21 cellular contexts compared by ENCODE assay signal in the genomic region with DNA sequence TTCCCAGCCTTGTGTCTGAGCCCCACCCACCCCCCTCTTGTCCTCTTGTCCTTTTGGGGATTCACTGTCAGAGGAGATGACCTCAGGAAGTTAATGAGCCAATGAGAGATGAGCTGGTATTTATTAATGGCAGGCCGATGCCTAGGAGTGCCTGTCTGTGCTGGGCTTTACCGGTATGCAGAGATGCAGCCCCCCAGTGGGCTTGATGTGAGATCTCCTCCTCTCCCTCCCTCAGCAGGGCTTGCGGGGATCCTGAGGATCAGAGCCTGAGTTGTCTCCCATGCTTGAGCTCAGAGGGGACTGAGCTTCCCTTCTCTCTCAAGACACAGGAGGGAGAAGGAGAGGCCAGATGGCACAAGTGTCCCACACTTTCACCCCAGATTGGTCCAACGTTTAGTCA.
A peak's percentile ranks its signal among the peaks of the same experiment; 100 is the strongest.
DNase-seq lines count a peak whose midpoint lies in the region; ATAC-seq, FAIRE-seq and TF ChIP-seq lines count a peak whose summit lies in the region.
"Had no signal": no experiment of that assay in that cellular context is flagged by ENCODE, and none has a peak within 500 bp of the region (broad histone marks: within the 10 kb centered on the region; RNA-seq: fewer than 3 reads in every experiment).

No MANE protein-coding gene starts in this region.

- H3K79me1 ChIP-seq in H1 (ENCODE audit: low read depth, low read length) = no peaks in the 10 kb centered on the region
- H3K79me1 ChIP-seq in mesenchymal stem cell (replicated peaks; ENCODE audit: low read length, poor library complexity, severe bottlenecking) = peaks cover 10% of the 10 kb centered on the region

- H3K36me3 ChIP-seq in H1 (ENCODE audit: control insufficient read depth in 2 of 4, insufficient read depth in 4 of 4, low read length in 3 of 4) (no peaks in the 10 kb centered on the region), mesenchymal stem cell (ENCODE audit: control insufficient read depth in 1 of 2, insufficient read depth in 2 of 2, low read depth in 1 of 2, low read length in 2 of 2) (no peaks in the 10 kb centered on the region)

- H2BK120ac ChIP-seq in H1 (replicated peaks; ENCODE audit: low read depth, low read length) (no peak overlapping the region), mesenchymal stem cell (ENCODE audit: low read depth, low read length) (no peak overlapping the region)

- peaks cover 2 to 8% (median 6%) of the 10 kb centered on the region in 4 experiments for H3K4me1 ChIP-seq in H1 (replicated peaks in 1 of 4; ENCODE audit: control insufficient read depth in 3 of 4, insufficient read depth in 4 of 4, low read length in 3 of 4)
- H3K4me1 ChIP-seq in mesenchymal stem cell (ENCODE audit: control insufficient read depth, insufficient read depth, low read depth, low read length) = peaks cover 14% of the 10 kb centered on the region

- H4K5ac ChIP-seq in H1 (ENCODE audit: insufficient read length, low read depth, low read length) = no peak overlapping the region

- H2BK20ac ChIP-seq in H1 (ENCODE audit: low read length) = 0 out of 2 replicates have a peak overlapping the region, but pooled peaks have one; percentile 35

- H4K8ac ChIP-seq in H1 (ENCODE audit: extremely low read depth, insufficient read depth, low read length) (no peak overlapping the region), mesenchymal stem cell (ENCODE audit: low read length) (peak overlapping the region; percentile 33)

- FAIRE-seq in H1 (lab: Jason Lieb, UNC) = no peak
- FAIRE-seq: D721Med, G401.6, GM12891, HepG2, HTR-8/SVneo had no signal

- H3K9ac ChIP-seq in H1 (replicated peaks in 1 of 4; ENCODE audit: extremely low read depth in 1 of 4, low read depth in 3 of 4, low read length in 3 of 4) (no peak overlapping the region), mesenchymal stem cell (ENCODE audit: low read length) (no peak overlapping the region)

- no peaks in the 10 kb centered on the region for H3K27me3 ChIP-seq in H1 (replicated peaks in 1 of 4; ENCODE audit: control insufficient read depth in 3 of 4, extremely low read depth in 1 of 4, insufficient read depth in 3 of 4, low read length in 3 of 4)
- no peaks in the 10 kb centered on the region for H3K27me3 ChIP-seq in mesenchymal stem cell (ENCODE audit: control insufficient read depth in 1 of 2, insufficient read depth in 1 of 2, low read length in 2 of 2)

- H3K4me2 ChIP-seq in H1 (ENCODE audit: insufficient read depth in 1 of 2, low read depth in 2 of 2, low read length in 2 of 2) = peak overlapping the region in 1 of 2 experiments; percentile 6; a peak in 1 of 4 replicates
- H3K4me2 ChIP-seq in mesenchymal stem cell (ENCODE audit: low read length, poor library complexity, severe bottlenecking) = no peak overlapping the region

- peak overlapping the region; percentile 39 to 68 for H3K27ac Mint-ChIP-seq in activated naive CD4-positive, alpha-beta T cell treated with anti-CD3 and anti-CD28 coated beads, Interleukin-2, amount 50 U/mL, for 72 hours
- H3K27ac Mint-ChIP-seq: CD4-positive, alpha-beta T cell had no signal

- ATAC-seq in activated naive CD4-positive, alpha-beta T cell treated with anti-CD3 and anti-CD28 coated beads, Interleukin-2, amount 50 U/mL, for 72 hours = no peak
- ATAC-seq: HepG2 had no signal

- H2AK5ac ChIP-seq in H1 (ENCODE audit: low read depth, low read length) = no peak overlapping the region
- H2AK5ac ChIP-seq in mesenchymal stem cell (ENCODE audit: low read length, severe bottlenecking) = no peak overlapping the region

- TF ChIP-seq POLR2A in H1 (IDR thresholded peaks at IDR 0.05; ENCODE audit: control extremely low read depth in 1 of 2, low read depth in 2 of 2, low read length in 2 of 2) = no peak

- no peak overlapping the region for H3K14ac ChIP-seq in H1 (ENCODE audit: insufficient read length)
- H3K14ac ChIP-seq in mesenchymal stem cell (ENCODE audit: low read length in 2 of 2) = peak overlapping the region in 1 of 2 experiments; percentile 9

- no peaks in the 10 kb centered on the region for H3K79me2 ChIP-seq in H1 (ENCODE audit: control insufficient read depth in 1 of 2, insufficient read depth in 2 of 2, low read length in 2 of 2)

- H3K56ac ChIP-seq in H1 (replicated peaks; ENCODE audit: insufficient read length, low read depth, low read length) = no peak overlapping the region

- H3K23me2 ChIP-seq in H1 (ENCODE audit: low read depth, low read length) = no peaks in the 10 kb centered on the region

- POLR2A ChIA-PET in H1 (lab: Charles Lee; ENCODE audit: partially characterized antibody) = interaction anchor here (1.2 kb wide), 1 partner anchor 11 kb away, joined by 5 read pairs; no protein-coding TSS in a partner anchor

- H3K9me3 Mint-ChIP-seq in activated naive CD4-positive, alpha-beta T cell treated with anti-CD3 and anti-CD28 coated beads, Interleukin-2, amount 50 U/mL, for 72 hours = no peaks in the 10 kb centered on the region
- H3K9me3 Mint-ChIP-seq: CD4-positive, alpha-beta T cell; H9 had no signal

- H3K27ac ChIP-seq in H1 (ENCODE audit: low read depth, low read length) (no peak overlapping the region), mesenchymal stem cell (ENCODE audit: low read length, poor library complexity, severe bottlenecking) (no peak overlapping the region)
- H3K27ac ChIP-seq: 22Rv1 had no signal

- H3K23ac ChIP-seq in H1 (ENCODE audit: insufficient read length) (no peak overlapping the region), mesenchymal stem cell (ENCODE audit: low read length in 2 of 2) (no peak overlapping the region)

- 0 out of 2 replicates have a peak overlapping the region, but pooled peaks have one; percentile 29 for H3K18ac ChIP-seq in H1 (ENCODE audit: extremely low read depth, low read length)
- peak overlapping the region; percentile 13 to 15 for H3K18ac ChIP-seq in mesenchymal stem cell (ENCODE audit: low read depth in 1 of 2, low read length in 2 of 2)

- H3K4me3 ChIP-seq in H1 (ENCODE audit: extremely low read depth in 1 of 4, insufficient read depth in 2 of 4, low read depth in 3 of 4, low read length in 4 of 4) = no peak overlapping the region
- no peak overlapping the region for H3K4me3 ChIP-seq in mesenchymal stem cell (ENCODE audit: insufficient read depth in 1 of 2, low read depth in 1 of 2, low read length in 2 of 2)

- H2BK5ac ChIP-seq in H1 (ENCODE audit: low read depth, low read length) (no peak overlapping the region; the same call in 1 of the 2 replicates), mesenchymal stem cell (ENCODE audit: low read depth, low read length, poor library complexity, severe bottlenecking) (no peak overlapping the region)

- H2BK12ac ChIP-seq in H1 (ENCODE audit: low read depth, low read length) (0 out of 2 replicates have a peak overlapping the region, but pooled peaks have one; percentile 70), mesenchymal stem cell (ENCODE audit: low read length in 2 of 2) (no peak overlapping the region)

- H2BK15ac ChIP-seq in H1 (ENCODE audit: low read length) = peak overlapping the region; percentile 65; the same call in 1 of the 2 replicates
- no peak overlapping the region for H2BK15ac ChIP-seq in mesenchymal stem cell (ENCODE audit: low read depth, poor library complexity, severe bottlenecking)

- H3K4ac ChIP-seq in H1 (replicated peaks; ENCODE audit: insufficient read length, low read depth, low read length) (no peak overlapping the region), mesenchymal stem cell (ENCODE audit: low read depth in 1 of 2, low read length in 2 of 2) (no peak overlapping the region)

- no peak for TF ChIP-seq EP300 in H1 (IDR thresholded peaks at IDR 0.05; ENCODE audit: borderline replicate concordance in 1 of 2, low read depth in 2 of 2, low read length in 2 of 2)

- CTCF ChIA-PET in H1 (lab: Charles Lee; ENCODE audit: partially characterized antibody) = interaction anchor here (0.6 to 1.4 kb wide), 5 partner anchors 10 to 247 kb away, joined by 3 to 5 read pairs (median 5); no protein-coding TSS in a partner anchor

- WGBS in H1 (ENCODE audit: extremely low coverage in 1 of 2, insufficient coverage in 1 of 2, insufficient read length in 1 of 2, insufficient replicate concordance in 2 of 2, low coverage in 1 of 2, low lambda C conversion rate in 2 of 2, missing lambda C conversion rate in 1 of 2), 2 experiments = 78% methylated on average over 4 of the region's 4 CpGs; no CpG with 5 or more reads in 1 of the 2 experiments
- WGBS in mesenchymal stem cell = 81% methylated on average over 4 of the region's 4 CpGs

- no peak for TF ChIP-seq CTCF in H1 (IDR thresholded peaks at IDR 0.05; ENCODE audit: control extremely low read depth in 1 of 3, insufficient read depth in 1 of 3, low read depth in 1 of 3, low read length in 3 of 3)
- no peak for TF ChIP-seq CTCF in GM20000 (IDR thresholded peaks at IDR 0.05; ENCODE audit: extremely low read depth, missing control alignments)

- DNase-seq in activated naive CD4-positive, alpha-beta T cell treated with anti-CD3 and anti-CD28 coated beads, Interleukin-2, amount 50 U/mL, for 72 hours (ENCODE audit: low spot score in 2 of 2) = no peak
- DNase-seq in activated naive CD4-positive, alpha-beta T cell treated with Interleukin-2 at 50 U/mL for 16 hours = no peak
- DNase-seq in H1 (ENCODE audit: low read depth in 1 of 2, low spot score in 2 of 2) (no peak), mesenchymal stem cell (no peak), hippocampal formation (lab: John Stamatoyannopoulos, UW) (no peak), GM20000 (ENCODE audit: low spot score) (no peak), germinal center (ENCODE audit: low spot score) (no peak)
- DNase-seq: AML-193; C1 segment of cervical spinal cord; CD4-positive, alpha-beta T cell; COR-L47; DMS153; DMS79 treated with DMSO at 0.1 percent for 48 hours; EL had no signal

- H3K9me3 ChIP-seq in H1 (ENCODE audit: insufficient read depth in 2 of 2, low read depth in 1 of 2, low read length in 1 of 2) (no peaks in the 10 kb centered on the region), mesenchymal stem cell (ENCODE audit: control insufficient read depth, low read length) (no peaks in the 10 kb centered on the region)

- H4K91ac ChIP-seq in H1 (replicated peaks; ENCODE audit: insufficient read length, low read length) (no peak overlapping the region), mesenchymal stem cell (ENCODE audit: low read length) (no peak overlapping the region)

- no peaks in the 10 kb centered on the region for H4K20me1 ChIP-seq in H1 (replicated peaks in 1 of 2; ENCODE audit: control insufficient read depth in 1 of 2, insufficient read depth in 2 of 2, low read length in 2 of 2)

- no peak for TF ChIP-seq RAD21 in H1 (IDR thresholded peaks at IDR 0.05 in 1 of 2, conservative IDR thresholded peaks at IDR 0.05 in 1 of 2; ENCODE audit: low read depth in 2 of 2, low read length in 2 of 2)

- peaks cover 0 to 11% of the 10 kb centered on the region in 2 donors for H3K36me3 Mint-ChIP-seq in activated naive CD4-positive, alpha-beta T cell treated with anti-CD3 and anti-CD28 coated beads, Interleukin-2, amount 50 U/mL, for 72 hours

- no peak overlapping the region for H2AFZ ChIP-seq in H1 (ENCODE audit: low read length)
- H2AFZ ChIP-seq in mesenchymal stem cell (ENCODE audit: low read depth, low read length) = no peak overlapping the region

TF ChIP-seq in H1, 55 proteins besides CTCF, POLR2A, EP300 and RAD21 (continues in another document):
- TF ChIP-seq KDM4A (IDR thresholded peaks at IDR 0.05; ENCODE audit: low read depth, low read length, severe bottlenecking) (no peak), SIX5 (IDR thresholded peaks at IDR 0.05; ENCODE audit: low read depth, low read length) (no peak), CBX8 (IDR thresholded peaks at IDR 0.05; ENCODE audit: borderline replicate concordance, low read depth, low read length) (no peak)
